In the genomic region with DNA sequence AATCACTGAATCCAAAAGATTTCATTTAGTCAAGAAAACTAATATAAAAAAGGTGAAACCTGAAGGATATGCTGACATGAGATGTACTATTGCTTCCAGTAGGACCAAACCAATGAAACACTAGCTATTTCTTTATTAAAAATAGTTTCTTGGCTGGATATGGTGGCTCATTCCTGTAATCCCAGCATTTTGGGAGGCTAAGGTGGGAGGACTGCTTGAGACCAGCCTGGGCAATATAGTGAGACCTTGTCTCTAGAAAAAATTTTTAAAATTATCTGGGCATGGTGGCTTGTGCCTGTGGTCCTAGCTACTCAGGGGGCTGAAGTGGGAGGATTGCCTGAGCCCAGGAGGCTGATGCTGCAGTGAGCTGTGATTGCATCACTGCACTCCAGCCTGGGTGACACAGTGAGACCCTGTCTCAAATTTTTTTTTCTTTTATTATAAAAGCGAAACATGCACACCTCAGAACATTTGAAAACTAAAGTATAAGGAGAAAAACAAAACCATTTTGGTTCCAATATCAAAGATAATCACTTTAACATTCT, we compare ENCODE assay signal across 22 cellular contexts.
"Had no signal": no experiment of that assay in that cellular context is flagged by ENCODE, and none has a peak within 500 bp of the region (broad histone marks: within the 10 kb centered on the region; RNA-seq: fewer than 3 reads in every experiment).

No MANE protein-coding gene starts in this region.

- H3K36me3 Mint-ChIP-seq: activated naive CD8-positive, alpha-beta T cell treated with anti-CD3 and anti-CD28 coated beads, Interleukin-2, amount 10 ng/mL, durations not matched to agents 7 days and 5 days had no signal

- H3K27me3 ChIP-seq: gastroesophageal sphincter, transverse colon, uterus had no signal

- DNase-seq: activated B cell treated with CpG ODN at 0.5 μM for 24 hours; activated CD4-positive, alpha-beta memory T cell treated with anti-CD3 and anti-CD28 coated beads, Interleukin-2, amount 10 ng/mL, durations not matched to agents 7 days and 5 days; activated CD4-positive, alpha-beta T cell treated with anti-CD3 and anti-CD28 coated beads for 4 hours; activated effector memory CD4-positive, alpha-beta T cell treated with Interleukin-2 at 50 U/mL for 16 hours; activated naive CD4-positive, alpha-beta T cell treated with anti-CD3 and anti-CD28 coated beads for 36 hours; activated naive CD8-positive, alpha-beta T cell treated with anti-CD3 and anti-CD28 coated beads, Interleukin-2, amount 10 ng/mL, durations not matched to agents 7 days and 5 days; activated T-cell treated with anti-CD3 and anti-CD28 coated beads, Interleukin-2, amount 50 U/mL, for 72 hours; amniotic stem cell; cerebellar nuclear complex; cortex of kidney; head of caudate nucleus; hypothalamus; right cardiac atrium; stimulated activated CD4-positive, alpha-beta T cell treated with anti-CD3 and anti-CD28 coated beads, Interleukin-12 subunit alpha, Interleukin-12 subunit beta, amount 100 ng/mL, for 4 hours; stimulated activated CD4-positive, alpha-beta T cell treated with anti-CD3 and anti-CD28 coated beads, Interleukin-4, amount 100 ng/mL, for 4 hours; transverse colon; uterus had no signal

- H3K4me1 Mint-ChIP-seq: activated B cell treated with CpG ODN at 0.5 μM for 24 hours; activated CD4-positive, alpha-beta memory T cell treated with anti-CD3 and anti-CD28 coated beads, Interleukin-2, amount 10 ng/mL, durations not matched to agents 7 days and 5 days had no signal

- H3K9me3 Mint-ChIP-seq: activated B cell treated with CpG ODN at 0.5 μM for 24 hours; activated CD4-positive, alpha-beta memory T cell treated with anti-CD3 and anti-CD28 coated beads, Interleukin-2, amount 10 ng/mL, durations not matched to agents 7 days and 5 days; activated naive CD4-positive, alpha-beta T cell treated with anti-CD3 and anti-CD28 coated beads for 36 hours; activated naive CD8-positive, alpha-beta T cell treated with anti-CD3 and anti-CD28 coated beads, Interleukin-2, amount 10 ng/mL, durations not matched to agents 7 days and 5 days; activated T-cell treated with anti-CD3 and anti-CD28 coated beads, Interleukin-2, amount 50 U/mL, for 72 hours; nephron; stimulated activated naive CD8-positive, alpha-beta T cell treated with anti-CD3 and anti-CD28 coated beads, Interleukin-15, Interleukin-2, amounts not matched to agents 100 ng/mL and 50 ng/mL, for 24 hours had no signal

- ATAC-seq: activated T-cell treated with anti-CD3 and anti-CD28 coated beads, Interleukin-2, amount 50 U/mL, for 72 hours; gastroesophageal sphincter; right cardiac atrium had no signal

- H3K36me3 ChIP-seq: gastroesophageal sphincter, transverse colon, uterus had no signal

- H2AFZ ChIP-seq: parathyroid adenoma had no signal

- H3K4me1 ChIP-seq: gastroesophageal sphincter, parathyroid adenoma, uterus had no signal

- H3K9me3 ChIP-seq: gastroesophageal sphincter, transverse colon, uterus had no signal

- H3K27ac Mint-ChIP-seq: activated B cell treated with CpG ODN at 0.5 μM for 24 hours; activated CD4-positive, alpha-beta memory T cell treated with anti-CD3 and anti-CD28 coated beads, Interleukin-2, amount 10 ng/mL, durations not matched to agents 7 days and 5 days; activated naive CD4-positive, alpha-beta T cell treated with anti-CD3 and anti-CD28 coated beads for 36 hours; activated naive CD8-positive, alpha-beta T cell treated with anti-CD3 and anti-CD28 coated beads, Interleukin-2, amount 10 ng/mL, durations not matched to agents 7 days and 5 days; activated T-cell treated with anti-CD3 and anti-CD28 coated beads, Interleukin-2, amount 50 U/mL, for 72 hours; stimulated activated naive CD8-positive, alpha-beta T cell treated with anti-CD3 and anti-CD28 coated beads, Interleukin-15, Interleukin-2, amounts not matched to agents 100 ng/mL and 50 ng/mL, for 24 hours had no signal

- H3K27ac ChIP-seq: epithelial cell of prostate, gastroesophageal sphincter, parathyroid adenoma, transverse colon, uterus had no signal

- H3K4me3 Mint-ChIP-seq: activated B cell treated with CpG ODN at 0.5 μM for 24 hours; activated CD4-positive, alpha-beta memory T cell treated with anti-CD3 and anti-CD28 coated beads, Interleukin-2, amount 10 ng/mL, durations not matched to agents 7 days and 5 days; activated naive CD8-positive, alpha-beta T cell treated with anti-CD3 and anti-CD28 coated beads, Interleukin-2, amount 10 ng/mL, durations not matched to agents 7 days and 5 days; nephron; stimulated activated naive CD8-positive, alpha-beta T cell treated with anti-CD3 and anti-CD28 coated beads, Interleukin-15, Interleukin-2, amounts not matched to agents 100 ng/mL and 50 ng/mL, for 24 hours had no signal

- H3K79me2 ChIP-seq: parathyroid adenoma had no signal

- H3K4me3 ChIP-seq: gastroesophageal sphincter, transverse colon, uterus had no signal
